12 cellular contexts compared by ENCODE assay signal in the genomic region with DNA sequence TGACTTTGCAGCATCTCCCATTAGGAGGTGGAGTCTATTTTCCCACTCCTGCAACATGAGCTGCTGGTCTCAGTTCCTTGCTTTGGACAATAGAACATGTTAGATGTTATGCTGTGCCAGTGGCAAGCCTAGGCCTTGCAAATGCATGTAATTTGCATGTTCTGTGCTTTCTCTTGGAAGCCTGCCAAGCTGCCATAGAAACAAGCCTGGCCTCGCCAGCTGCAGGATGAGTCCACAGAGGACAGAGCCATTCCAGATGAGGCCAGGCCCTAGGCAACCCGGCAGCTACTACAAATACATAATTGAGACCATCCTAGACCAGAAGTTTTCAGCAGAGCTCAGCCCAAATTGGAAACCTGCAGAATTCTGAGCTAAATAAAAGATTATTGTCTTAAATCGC. TPM values are rescaled to one million over a fixed set of nuclear protein-coding genes. Genes with fewer than 3 reads are reported as not detected.
DNase-seq lines count a peak whose midpoint lies in the region; ATAC-seq, FAIRE-seq and TF ChIP-seq lines count a peak whose summit lies in the region.
"Had no signal": no experiment of that assay in that cellular context is flagged by ENCODE, and none has a peak within 500 bp of the region (broad histone marks: within the 10 kb centered on the region; RNA-seq: fewer than 3 reads in every experiment).

No MANE protein-coding gene starts in this region.

- no peak for TF ChIP-seq RAD21 in GM12878 (IDR thresholded peaks at IDR 0.05; ENCODE audit: insufficient read depth, low read depth, low read length)

- ATAC-seq in GM12878 (no peak), HG03139 (IDR thresholded peaks at IDR 0.05; ENCODE audit: unreplicated experiment) (no peak)
- no peak for ATAC-seq in stimulated activated naive B cell treated with anti-CD40 and anti-IgM and Interleukin-4, amounts not matched to agents 10 μg/mL and 1 μg/mL and 100 μg/mL, for 72 hours (replicated peaks)
- ATAC-seq: body of pancreas had no signal

- H3K36me3 Mint-ChIP-seq in stimulated activated naive B cell treated with anti-CD40 and anti-IgM and Interleukin-4, amounts not matched to agents 10 μg/mL and 1 μg/mL and 100 μg/mL, for 72 hours = peaks cover 11% of the 10 kb centered on the region in 2 donors

- no TSS peak for BruUV-seq in GM12878 (replicated peaks; lab: Mats Ljungman, UMichigan)

- H3K4me1 Mint-ChIP-seq in stimulated activated naive B cell treated with anti-CD40 and anti-IgM and Interleukin-4, amounts not matched to agents 10 μg/mL and 1 μg/mL and 100 μg/mL, for 72 hours = peaks cover 0 to 4% of the 10 kb centered on the region in 2 donors

- POLR2A ChIA-PET in GM12878 (lab: Charles Lee) = no interaction called here

- no peak overlapping the region for H2AFZ ChIP-seq in GM12878 (ENCODE audit: control insufficient read depth, low read depth, low read length)

- no peaks in the 10 kb centered on the region for H3K79me2 ChIP-seq in GM12878 (ENCODE audit: control insufficient read depth, insufficient read depth, low read length)

- peaks cover 9 to 16% of the 10 kb centered on the region in 2 donors for H3K9me3 Mint-ChIP-seq in stimulated activated naive B cell treated with anti-CD40 and anti-IgM and Interleukin-4, amounts not matched to agents 10 μg/mL and 1 μg/mL and 100 μg/mL, for 72 hours

- H3K4me3 ChIP-seq in MG63 (no peak overlapping the region), GM12878 (no peak overlapping the region)
- H3K4me3 ChIP-seq: body of pancreas had no signal

- no peak overlapping the region for H3K4me2 ChIP-seq in GM12878 (ENCODE audit: control insufficient read depth, insufficient read depth)

- H3K9me3 ChIP-seq in MG63 = no peaks in the 10 kb centered on the region; the same call in 1 of the 2 replicates
- H3K9me3 ChIP-seq in GM12878 (replicated peaks; ENCODE audit: control insufficient read depth, insufficient read depth, low read length) = no peaks in the 10 kb centered on the region; the same call in 2 of the 3 replicates

- CTCF ChIA-PET in GM12878 (lab: Yijun Ruan, JAX) = interaction anchor here (0.6 to 1.7 kb wide), 2 partner anchors 9 to 37 kb away, joined by 4 read pairs; no protein-coding TSS in a partner anchor

- H3K27me3 ChIP-seq in MG63 (no peaks in the 10 kb centered on the region), GM12878 (replicated peaks in 1 of 2; ENCODE audit: control insufficient read depth in 2 of 2, insufficient read depth in 2 of 2, low read length in 1 of 2) (no peaks in the 10 kb centered on the region)
- H3K27me3 ChIP-seq: body of pancreas had no signal

- SMC1A ChIA-PET in GM12878 (lab: Charles Lee; ENCODE audit: uncharacterized antibody, unreplicated experiment) = interaction anchor here (1.1 kb wide), 1 partner anchor 15 kb away, joined by 5 read pairs; no protein-coding TSS in a partner anchor

- TF ChIP-seq CTCF in GM12878 (IDR thresholded peaks at IDR 0.05 in 2 of 3, conservative IDR thresholded peaks at IDR 0.05 in 1 of 3; ENCODE audit: control insufficient read depth in 2 of 3, extremely low read depth in 1 of 3, insufficient read depth in 1 of 3, low read depth in 3 of 3, low read length in 3 of 3) (no peak), GM13977 (IDR thresholded peaks at IDR 0.05; ENCODE audit: extremely low read depth, insufficient read depth, missing control alignments) (no peak)

- H3K4me3 Mint-ChIP-seq in stimulated activated naive B cell treated with anti-CD40 and anti-IgM and Interleukin-4, amounts not matched to agents 10 μg/mL and 1 μg/mL and 100 μg/mL, for 72 hours = no peak overlapping the region
- H3K4me3 Mint-ChIP-seq: T-helper 1 cell treated with Interleukin-12 subunit alpha and Interleukin-12 subunit beta and Interleukin-4 antibody, amounts not matched to agents 30 μg/mL and 1 μg/mL, for 36 hours had no signal

- no peaks in the 10 kb centered on the region for H3K4me1 ChIP-seq in GM12878 (ENCODE audit: control insufficient read depth, insufficient read depth, low read length)
- H3K4me1 ChIP-seq: body of pancreas had no signal

- no peak overlapping the region for H3K27ac Mint-ChIP-seq in stimulated activated naive B cell treated with anti-CD40 and anti-IgM and Interleukin-4, amounts not matched to agents 10 μg/mL and 1 μg/mL and 100 μg/mL, for 72 hours
- H3K27ac Mint-ChIP-seq: T-helper 1 cell treated with Interleukin-12 subunit alpha and Interleukin-12 subunit beta and Interleukin-4 antibody, amounts not matched to agents 30 μg/mL and 1 μg/mL, for 36 hours had no signal

- WGBS in GM12878 (ENCODE audit: insufficient coverage, insufficient replicate concordance, low lambda C conversion rate, missing lambda C conversion rate) = 80% methylated on average over 3 of the region's 3 CpGs

- FAIRE-seq in GM12878 (lab: Jason Lieb, UNC) = peak; percentile 47

- no peaks in the 10 kb centered on the region for H3K27me3 Mint-ChIP-seq in stimulated activated naive B cell treated with anti-CD40 and anti-IgM and Interleukin-4, amounts not matched to agents 10 μg/mL and 1 μg/mL and 100 μg/mL, for 72 hours

- no peak for TF ChIP-seq POLR2A in GM12878 (IDR thresholded peaks at IDR 0.05; ENCODE audit: low read depth, low read length)

- TF ChIP-seq EP300 in GM12878 (IDR thresholded peaks at IDR 0.05; ENCODE audit: borderline replicate concordance in 1 of 2, control insufficient read depth in 1 of 2, low read depth in 2 of 2, low read length in 2 of 2) = no peak

- intact Hi-C loops in GM12878 (cut with micrococcal nuclease; ENCODE audit: unreplicated experiment) = no loop called here

- in situ Hi-C loops in GM12878 (cut with MboI) = no loop called here
- in situ Hi-C loops in GM13977 (cut with MboI; ENCODE audit: low pct_unique_long_range_greater_than_20kb, low sequenced_read_pairs, unreplicated experiment) = no loop called here

- H3K9ac ChIP-seq in GM12878 (ENCODE audit: control insufficient read depth, insufficient read depth, low read length) = no peak overlapping the region

- RAD21 ChIA-PET in GM12878 (lab: Charles Lee; ENCODE audit: unreplicated experiment) = interaction anchor here (0.6 kb wide), 1 partner anchor 144 kb away, joined by 3 read pairs; no protein-coding TSS in a partner anchor

- H3K27ac ChIP-seq in GM12878 (ENCODE audit: control insufficient read depth, insufficient read depth) = no peak overlapping the region
- H3K27ac ChIP-seq: body of pancreas had no signal

- DNase-seq in MG63 = peak; percentile 5
- DNase-seq in NCI-H2227 (lab: John Stamatoyannopoulos, UW; ENCODE audit: unreplicated experiment) = peak; percentile 75
- no peak for DNase-seq in GM12878 (ENCODE audit: low read depth, low spot score)
- DNase-seq in nucleus accumbens (lab: John Stamatoyannopoulos, UW) = peak in 50 of 56 donors; percentile 10 to 81 (median 50)
- no peak for DNase-seq in activated CD4-positive, CD25-positive, alpha-beta regulatory T cell treated with anti-CD3 and anti-CD28 coated beads, Interleukin-2, amount 50 U/mL, for 72 hours
- no peak for DNase-seq in stimulated activated naive B cell treated with anti-CD40 and anti-IgM and Interleukin-4, amounts not matched to agents 10 μg/mL and 1 μg/mL and 100 μg/mL, for 72 hours
- no peak for DNase-seq in GM13977 (ENCODE audit: low spot score)
- DNase-seq: activated CD8-positive, alpha-beta memory T cell treated with anti-CD3 and anti-CD28 coated beads, Interleukin-2, amount 50 U/mL, for 4 hours; body of pancreas; right cardiac atrium had no signal

- no peaks in the 10 kb centered on the region for H3K36me3 ChIP-seq in MG63
- H3K36me3 ChIP-seq in GM12878 (ENCODE audit: control insufficient read depth in 2 of 2, insufficient read depth in 2 of 2, low read length in 1 of 2) = no peaks in the 10 kb centered on the region

- no peaks in the 10 kb centered on the region for H4K20me1 ChIP-seq in GM12878 (ENCODE audit: control insufficient read depth, insufficient read depth)

TF ChIP-seq in GM12878, 131 proteins besides CTCF, POLR2A, EP300 and RAD21:
- TF ChIP-seq, protein P1, sequence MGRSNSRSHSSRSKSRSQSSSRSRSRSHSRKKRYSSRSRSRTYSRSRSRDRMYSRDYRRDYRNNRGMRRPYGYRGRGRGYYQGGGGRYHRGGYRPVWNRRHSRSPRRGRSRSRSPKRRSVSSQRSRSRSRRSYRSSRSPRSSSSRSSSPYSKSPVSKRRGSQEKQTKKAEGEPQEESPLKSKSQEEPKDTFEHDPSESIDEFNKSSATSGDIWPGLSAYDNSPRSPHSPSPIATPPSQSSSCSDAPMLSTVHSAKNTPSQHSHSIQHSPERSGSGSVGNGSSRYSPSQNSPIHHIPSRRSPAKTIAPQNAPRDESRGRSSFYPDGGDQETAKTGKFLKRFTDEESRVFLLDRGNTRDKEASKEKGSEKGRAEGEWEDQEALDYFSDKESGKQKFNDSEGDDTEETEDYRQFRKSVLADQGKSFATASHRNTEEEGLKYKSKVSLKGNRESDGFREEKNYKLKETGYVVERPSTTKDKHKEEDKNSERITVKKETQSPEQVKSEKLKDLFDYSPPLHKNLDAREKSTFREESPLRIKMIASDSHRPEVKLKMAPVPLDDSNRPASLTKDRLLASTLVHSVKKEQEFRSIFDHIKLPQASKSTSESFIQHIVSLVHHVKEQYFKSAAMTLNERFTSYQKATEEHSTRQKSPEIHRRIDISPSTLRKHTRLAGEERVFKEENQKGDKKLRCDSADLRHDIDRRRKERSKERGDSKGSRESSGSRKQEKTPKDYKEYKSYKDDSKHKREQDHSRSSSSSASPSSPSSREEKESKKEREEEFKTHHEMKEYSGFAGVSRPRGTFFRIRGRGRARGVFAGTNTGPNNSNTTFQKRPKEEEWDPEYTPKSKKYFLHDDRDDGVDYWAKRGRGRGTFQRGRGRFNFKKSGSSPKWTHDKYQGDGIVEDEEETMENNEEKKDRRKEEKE (IDR thresholded peaks at IDR 0.05) = no peak

RNA-seq across cellular contexts. Expression of a gene that starts 39.6 kb away (rescaled TPM):
- 7.8 and 8.9 TPM in 2 replicates for total RNA-seq in MG63 (2014; rRNA removed; shearing (Covaris generic); ENCODE audit: low replicate concordance)
- 15.1 and 16.3 TPM in 2 replicates for total RNA-seq in GM12878 (2013; cell fraction: nucleolus; rRNA removed)
- total RNA-seq in GM12878 (2014; rRNA removed) = 29.5 and 35.0 TPM in 2 replicates
- 38.7 and 43.6 TPM in 2 replicates for total RNA-seq in GM12878 (2014; rRNA removed; fragmentation: Illumina TruSeq; extraction: Trizol)
- 48.8 and 50.7 TPM in 2 replicates for total RNA-seq in GM12878 (2021)
- 28.8 TPM for polyA plus RNA-seq in GM12878 (2011; ENCODE audit: low read depth)
- 52.7 and 73.6 TPM in 2 replicates for polyA plus RNA-seq in GM12878 (2011; rRNA removed)
- polyA plus RNA-seq in GM12878 (2011; cell fraction: cytosol; rRNA removed) = 24.7 and 25.5 TPM in 2 replicates
- polyA plus RNA-seq in GM12878 (2011; cell fraction: nucleus; rRNA removed) = 17.8 and 22.2 TPM in 2 replicates
- 33.7 and 47.6 TPM in 2 replicates for polyA plus RNA-seq in GM12878 (2012)
- polyA plus RNA-seq in GM12878 (2014; fragmentation: Illumina TruSeq; extraction: Trizol) = 46.8 and 57.8 TPM in 2 replicates
- 10 to 100 TPM; 11.2 to 20.4 TPM for polyA plus RNA-seq in GM12878 (2014; fragmentation: Nextera tagmentation; extraction: Ambion mirVana)
- polyA plus RNA-seq in GM12878 (2014; rRNA removed) = 32.4 and 37.8 TPM in 2 replicates
- 10 to 100 TPM; 36.9 to 44.9 TPM for polyA plus RNA-seq in GM12878 (2016; fragmentation: Nextera tagmentation; extraction: Ambion mirVana)
- 42.7 and 56.3 TPM in 2 replicates for polyA minus RNA-seq in GM12878 (2011; rRNA and poly(A)+ RNA removed)
- polyA minus RNA-seq in GM12878 (2011; cell fraction: cytosol; rRNA and poly(A)+ RNA removed) = 16.0 and 18.2 TPM in 2 replicates
- polyA minus RNA-seq in GM12878 (2011; cell fraction: nucleus; rRNA and poly(A)+ RNA removed) = 33.6 and 42.5 TPM in 2 replicates

Comparison
In these comparisons a context has a peak if more than half of its experiments do, and no peak if none do; other contexts are left out.
1. DNase-seq: peak in MG63 (single experiment), NCI-H2227 (single experiment) and nucleus accumbens (50 of 56); none in GM12878 (single experiment), activated CD4-positive, CD25-positive, alpha-beta regulatory T cell treated with anti-CD3 and anti-CD28 coated beads, Interleukin-2, amount 50 U/mL, for 72 hours (single experiment), stimulated activated naive B cell treated with anti-CD40 and anti-IgM and Interleukin-4, amounts not matched to agents 10 μg/mL and 1 μg/mL and 100 μg/mL, for 72 hours (single experiment) and GM13977 (single experiment).